In genomic region chr10:46577624-46578474, GRCh38 we compare ENCODE assay signal across 6 cellular contexts. TPM values are rescaled to one million over a fixed set of nuclear protein-coding genes. Genes with fewer than 3 reads are reported as not detected.
"Had no signal": no experiment of that assay in that cellular context is flagged by ENCODE, and none has a peak within 500 bp of the region (broad histone marks: within the 10 kb centered on the region; RNA-seq: fewer than 3 reads in every experiment).

No MANE protein-coding gene starts in this region.

RNA-seq across cellular contexts. Expression of gene GPRIN2, which starts 21.4 kb away (rescaled TPM):
- total RNA-seq: activated CD4-positive, alpha-beta memory T cell treated with anti-CD3 and anti-CD28 coated beads for 36 hours; activated naive CD4-positive, alpha-beta T cell treated with anti-CD3 and anti-CD28 coated beads for 36 hours; activated naive CD8-positive, alpha-beta T cell treated with anti-CD3 and anti-CD28 coated beads, Interleukin-2, amount 10 ng/mL, durations not matched to agents 7 days and 5 days; natural killer cell treated with Interleukin-12 subunit alpha and Interleukin-12 subunit beta and Interleukin-15 and Interleukin-18, amount 100 ng/mL, for 72 hours; subcutaneous adipose tissue; T-helper 17 cell had no signal
